In genomic region chr17:1951920-1952319, GRCh38 we compare ENCODE assay signal across 20 cellular contexts.
DNase-seq lines count a peak whose midpoint lies in the region; ATAC-seq, FAIRE-seq and TF ChIP-seq lines count a peak whose summit lies in the region.
"Had no signal": no experiment of that assay in that cellular context is flagged by ENCODE, and none has a peak within 500 bp of the region (broad histone marks: within the 10 kb centered on the region; RNA-seq: fewer than 3 reads in every experiment).

No MANE protein-coding gene starts in this region.

- no peaks in the 10 kb centered on the region for H3K4me1 Mint-ChIP-seq in activated CD4-positive, alpha-beta T cell treated with anti-CD3 and anti-CD28 coated beads, Interleukin-2, amount 10 ng/mL, durations not matched to agents 7 days and 5 days

- H3K4me1 ChIP-seq in BLaER1 (peaks cover 38% of the 10 kb centered on the region), Panc1 (ENCODE audit: control insufficient read depth, insufficient read depth, low read length) (no peaks in the 10 kb centered on the region), endothelial cell of umbilical vein (ENCODE audit: control insufficient read depth, extremely low read depth, insufficient read depth, low read length) (no peaks in the 10 kb centered on the region)
- H3K4me1 ChIP-seq: SJSA1 had no signal

- H4K20me1 ChIP-seq in BLaER1 (no peaks in the 10 kb centered on the region), endothelial cell of umbilical vein (replicated peaks; ENCODE audit: control insufficient read depth, extremely low read depth, insufficient read depth, low read length) (no peaks in the 10 kb centered on the region)
- H4K20me1 ChIP-seq: BLaER1 treated with 17β-estradiol and CSF1 and Interleukin-3, amounts not matched to agents 10 nM and 100 nM had no signal

- H3K36me3 Mint-ChIP-seq in activated CD4-positive, alpha-beta T cell treated with anti-CD3 and anti-CD28 coated beads, Interleukin-2, amount 10 ng/mL, durations not matched to agents 7 days and 5 days (ENCODE audit: low read depth), result no peaks in the 10 kb centered on the region
- H3K36me3 Mint-ChIP-seq: CD8-positive, alpha-beta T cell had no signal

- POLR2A ChIA-PET in Panc1 (lab: Charles Lee) (no interaction called here), endothelial cell of umbilical vein (lab: Charles Lee) (no interaction called here)
- POLR2A ChIA-PET in activated CD4-positive, alpha-beta T cell treated with anti-CD3 and anti-CD28 coated beads, Interleukin-2, amount 10 ng/mL, durations not matched to agents 7 days and 5 days (lab: Charles Lee), result no interaction called here

- CTCF ChIA-PET in Panc1 (lab: Charles Lee) (no interaction called here), endothelial cell of umbilical vein (lab: Charles Lee) (no interaction called here)
- CTCF ChIA-PET in activated CD4-positive, alpha-beta T cell treated with anti-CD3 and anti-CD28 coated beads, Interleukin-2, amount 10 ng/mL, durations not matched to agents 7 days and 5 days (lab: Charles Lee), result no interaction called here

- H2AFZ ChIP-seq in endothelial cell of umbilical vein (ENCODE audit: low read depth, low read length), result no peak overlapping the region

- H3K4me3 ChIP-seq in BLaER1 (no peak overlapping the region), Panc1 (ENCODE audit: low read depth in 2 of 2, low read length in 2 of 2) (no peak overlapping the region), endothelial cell of umbilical vein (replicated peaks in 1 of 3; ENCODE audit: insufficient read depth in 1 of 3, low read depth in 1 of 3, low read length in 3 of 3) (no peak overlapping the region)
- H3K4me3 ChIP-seq: BLaER1 treated with 17β-estradiol and CSF1 and Interleukin-3, amounts not matched to agents 10 nM and 100 nM; MG63; SJSA1 had no signal

- FAIRE-seq in endothelial cell of umbilical vein (lab: Jason Lieb, UNC) (no peak), D721Med (lab: Jason Lieb, UNC) (no peak)

- no peak overlapping the region for H3K27ac ChIP-seq in BLaER1
- no peak overlapping the region for H3K27ac ChIP-seq in Panc1 (ENCODE audit: low read length)
- no peak overlapping the region for H3K27ac ChIP-seq in endothelial cell of umbilical vein (ENCODE audit: insufficient read depth, low read depth, low read length)
- H3K27ac ChIP-seq: SJSA1 had no signal

- dilution Hi-C loops in endothelial cell of umbilical vein (cut with MboI; ENCODE audit: extremely low pct_ligation_motif_present, low sequenced_read_pairs), result no loop called here

- intact Hi-C loops in Panc1 (cut with micrococcal nuclease; ENCODE audit: unreplicated experiment), result no loop called here
- intact Hi-C loops in endothelial cell of umbilical vein (cut with micrococcal nuclease), result no loop called here

- no peaks in the 10 kb centered on the region for H3K36me3 ChIP-seq in BLaER1
- H3K36me3 ChIP-seq in Panc1 (ENCODE audit: control insufficient read depth, insufficient read depth, low read length), result no peaks in the 10 kb centered on the region
- H3K36me3 ChIP-seq in endothelial cell of umbilical vein (ENCODE audit: control insufficient read depth in 2 of 2, extremely low read depth in 1 of 2, insufficient read depth in 2 of 2, low read length in 2 of 2), result no peaks in the 10 kb centered on the region
- H3K36me3 ChIP-seq: BLaER1 treated with 17β-estradiol and CSF1 and Interleukin-3, amounts not matched to agents 10 nM and 100 nM; MG63; SJSA1 had no signal

- H3K79me2 ChIP-seq in endothelial cell of umbilical vein (ENCODE audit: control insufficient read depth, insufficient read depth, low read length), result no peaks in the 10 kb centered on the region

- peak overlapping the region; percentile 37 for H3K4me2 ChIP-seq in BLaER1
- no peak overlapping the region for H3K4me2 ChIP-seq in endothelial cell of umbilical vein (ENCODE audit: insufficient read depth, low read length)

- H3K27me3 Mint-ChIP-seq in activated CD4-positive, alpha-beta T cell treated with anti-CD3 and anti-CD28 coated beads, Interleukin-2, amount 10 ng/mL, durations not matched to agents 7 days and 5 days, result no peaks in the 10 kb centered on the region

- in situ Hi-C loops in Panc1 (cut with HindIII; ENCODE audit: low pct_unique_long_range_greater_than_20kb, low sequenced_read_pairs), result no loop called here

- TF ChIP-seq POLR2A in endothelial cell of umbilical vein (IDR thresholded peaks at IDR 0.05; ENCODE audit: low read depth, low read length), result no peak

- no peaks in the 10 kb centered on the region for H3K9me3 ChIP-seq in BLaER1
- H3K9me3 ChIP-seq in Panc1 (ENCODE audit: control insufficient read depth, insufficient read depth, low read depth, low read length), result no peaks in the 10 kb centered on the region
- H3K9me3 ChIP-seq in endothelial cell of umbilical vein (replicated peaks; ENCODE audit: control insufficient read depth, insufficient read depth, low read length), result no peaks in the 10 kb centered on the region
- H3K9me3 ChIP-seq: MG63, SJSA1 had no signal

- ATAC-seq in Panc1 (peak; percentile 55; the same call in 1 of the 2 replicates), left lobe of liver (no peak)
- ATAC-seq: CD8-positive, alpha-beta T cell had no signal

- no peaks in the 10 kb centered on the region for H3K9me3 Mint-ChIP-seq in activated CD4-positive, alpha-beta T cell treated with anti-CD3 and anti-CD28 coated beads, Interleukin-2, amount 10 ng/mL, durations not matched to agents 7 days and 5 days
- H3K9me3 Mint-ChIP-seq: CD8-positive, alpha-beta T cell had no signal

- TF ChIP-seq RAD21 in Ishikawa (IDR thresholded peaks at IDR 0.05; ENCODE audit: low read depth), result no peak

- BruUV-seq in Panc1 (replicated peaks; lab: Mats Ljungman, UMichigan) (no TSS peak), endothelial cell of umbilical vein (replicated peaks; lab: Mats Ljungman, UMichigan) (no TSS peak)

- no peak overlapping the region for H3K9ac ChIP-seq in BLaER1
- H3K9ac ChIP-seq in endothelial cell of umbilical vein (replicated peaks; ENCODE audit: extremely low read depth, insufficient read depth, low read length), result no peak overlapping the region
- H3K9ac ChIP-seq: BLaER1 treated with 17β-estradiol and CSF1 and Interleukin-3, amounts not matched to agents 10 nM and 100 nM had no signal

- H3K27me3 ChIP-seq in BLaER1, result no peaks in the 10 kb centered on the region
- no peaks in the 10 kb centered on the region for H3K27me3 ChIP-seq in Panc1 (ENCODE audit: control insufficient read depth, insufficient read depth, low read length)
- peaks cover 0 to 1% of the 10 kb centered on the region in 2 experiments for H3K27me3 ChIP-seq in endothelial cell of umbilical vein (ENCODE audit: control insufficient read depth in 2 of 2, insufficient read depth in 2 of 2, low read length in 2 of 2)
- H3K27me3 ChIP-seq: BLaER1 treated with 17β-estradiol and CSF1 and Interleukin-3, amounts not matched to agents 10 nM and 100 nM; MG63; SJSA1 had no signal

- H3K4me3 Mint-ChIP-seq in activated CD4-positive, alpha-beta T cell treated with anti-CD3 and anti-CD28 coated beads, Interleukin-2, amount 10 ng/mL, durations not matched to agents 7 days and 5 days, result no peak overlapping the region
- H3K4me3 Mint-ChIP-seq: CD8-positive, alpha-beta T cell had no signal

- no peak for DNase-seq in Panc1 (ENCODE audit: low read depth, low spot score)
- DNase-seq in endothelial cell of umbilical vein (ENCODE audit: low read depth, low spot score), result no peak
- DNase-seq in left lobe of liver (ENCODE audit: low spot score), result no peak
- DNase-seq in D721Med (ENCODE audit: insufficient read length, low spot score), result no peak
- no peak for DNase-seq in EL
- no peak for DNase-seq in activated CD4-positive, alpha-beta T cell treated with anti-CD3 and anti-CD28 coated beads, Interleukin-2, amount 10 ng/mL, durations not matched to agents 7 days and 5 days
- DNase-seq: Calu3; CD8-positive, alpha-beta T cell; DMS79; Kasumi-1; MG63; NCI-H1105; NCI-H2081; NCI-H2227 treated with DMSO at 0.1 percent for 48 hours; NCI-H82; SW 1271 had no signal

- H3K27ac Mint-ChIP-seq in activated CD4-positive, alpha-beta T cell treated with anti-CD3 and anti-CD28 coated beads, Interleukin-2, amount 10 ng/mL, durations not matched to agents 7 days and 5 days, result no peak overlapping the region
- H3K27ac Mint-ChIP-seq: CD8-positive, alpha-beta T cell had no signal

- no peak for TF ChIP-seq CTCF in Panc1 (IDR thresholded peaks at IDR 0.05)
- TF ChIP-seq CTCF in endothelial cell of umbilical vein (IDR thresholded peaks at IDR 0.05; ENCODE audit: extremely low read depth in 1 of 2, insufficient read depth in 1 of 2, low read depth in 1 of 2, low read length in 2 of 2), result no peak
- no peak for TF ChIP-seq CTCF in D721Med (IDR thresholded peaks at IDR 0.05; ENCODE audit: insufficient read depth, missing control alignments)

- no peaks in the 10 kb centered on the region for H3K9me1 ChIP-seq in endothelial cell of umbilical vein (replicated peaks; ENCODE audit: control insufficient read depth, extremely low read depth, insufficient read depth, low read length)

- TF ChIP-seq EP300 in Ishikawa (IDR thresholded peaks at IDR 0.05; ENCODE audit: borderline replicate concordance), result no peak

TF ChIP-seq in Ishikawa, 13 proteins besides CTCF, POLR2A, EP300 and RAD21:
- 0 out of 2 replicates have a peak, but pooled peaks have one; percentile 30 for TF ChIP-seq MAX (IDR thresholded peaks at IDR 0.05)
- TF ChIP-seq ZBTB7A (IDR thresholded peaks at IDR 0.05; ENCODE audit: low read depth), result no peak

TF ChIP-seq in endothelial cell of umbilical vein, 7 proteins besides CTCF, POLR2A, EP300 and RAD21:
- TF ChIP-seq EZH2 (IDR thresholded peaks at IDR 0.05; ENCODE audit: borderline replicate concordance, low read depth, low read length, severe bottlenecking) (no peak), MAX (IDR thresholded peaks at IDR 0.05; ENCODE audit: insufficient read depth, insufficient read length) (peak; percentile 11)
